22 cellular contexts compared by ENCODE assay signal in genomic region chr3:39294446-39295183, GRCh38. TPM values are rescaled to one million over a fixed set of nuclear protein-coding genes. Genes with fewer than 3 reads are reported as not detected.
A peak's percentile ranks its signal among the peaks of the same experiment; 100 is the strongest.
DNase-seq lines count a peak whose midpoint lies in the region; ATAC-seq and TF ChIP-seq lines count a peak whose summit lies in the region.
"Had no signal": no experiment of that assay in that cellular context is flagged by ENCODE, and none has a peak within 500 bp of the region (broad histone marks: within the 10 kb centered on the region; RNA-seq: fewer than 3 reads in every experiment).

No MANE protein-coding gene starts in this region.

- peak; percentile 69 for DNase-seq in activated CD4-positive, alpha-beta T cell treated with anti-CD3 and anti-CD28 coated beads, Interleukin-2, amount 10 ng/mL, durations not matched to agents 24 days and 14 days
- no peak for DNase-seq in activated CD4-positive, alpha-beta T cell treated with anti-CD3 and anti-CD28 coated beads, Interleukin-2, amount 50 U/mL, for 48 hours
- no peak for DNase-seq in activated T-cell treated with anti-CD3 and anti-CD28 coated beads, Interleukin-2, amount 50 U/mL, for 4 hours
- DNase-seq in nephron progenitor cell (no peak), DMS153 (lab: John Stamatoyannopoulos, UW) (no peak)
- no peak for DNase-seq in stimulated activated CD4-positive, alpha-beta T cell treated with anti-CD3 and anti-CD28 coated beads, Interleukin-1b, Interleukin-23, amount 100 ng/mL, for 48 hours
- DNase-seq: C1 segment of cervical spinal cord; foreskin fibroblast; hippocampal formation; IMR-90; islet precursor cell; NCI-H187; RPMI8226; stimulated activated CD4-positive, alpha-beta T cell treated with anti-CD3 and anti-CD28 coated beads, Interleukin-4, amount 100 ng/mL, for 24 hours; SW 1271 had no signal

- no peaks in the 10 kb centered on the region for H3K27me3 Mint-ChIP-seq in activated CD4-positive, alpha-beta T cell treated with anti-CD3 and anti-CD28 coated beads, Interleukin-2, amount 10 ng/mL, durations not matched to agents 24 days and 14 days
- H3K27me3 Mint-ChIP-seq in activated T-cell treated with anti-CD3 and anti-CD28 coated beads, Interleukin-2, amount 50 U/mL, for 4 hours (ENCODE audit: low read depth): peaks cover 3% of the 10 kb centered on the region
- H3K27me3 Mint-ChIP-seq in nephron progenitor cell (ENCODE audit: low read depth, poor library complexity): peaks cover 8% of the 10 kb centered on the region

- peaks cover 4% of the 10 kb centered on the region for H3K36me3 Mint-ChIP-seq in activated CD4-positive, alpha-beta T cell treated with anti-CD3 and anti-CD28 coated beads, Interleukin-2, amount 10 ng/mL, durations not matched to agents 24 days and 14 days (ENCODE audit: low read depth)
- H3K36me3 Mint-ChIP-seq in activated T-cell treated with anti-CD3 and anti-CD28 coated beads, Interleukin-2, amount 50 U/mL, for 4 hours (ENCODE audit: insufficient read depth): peaks cover 6% of the 10 kb centered on the region
- H3K36me3 Mint-ChIP-seq in nephron progenitor cell (ENCODE audit: low read depth): peaks cover 4% of the 10 kb centered on the region

- no peak overlapping the region for H3K4me3 Mint-ChIP-seq in activated CD4-positive, alpha-beta T cell treated with anti-CD3 and anti-CD28 coated beads, Interleukin-2, amount 10 ng/mL, durations not matched to agents 24 days and 14 days
- no peak overlapping the region for H3K4me3 Mint-ChIP-seq in activated T-cell treated with anti-CD3 and anti-CD28 coated beads, Interleukin-2, amount 50 U/mL, for 4 hours
- H3K4me3 Mint-ChIP-seq in nephron progenitor cell: no peak overlapping the region

- peak; percentile 5 for ATAC-seq in GM21381 (IDR thresholded peaks at IDR 0.05; ENCODE audit: unreplicated experiment)
- peak; percentile 38 to 45 for ATAC-seq in activated T-cell treated with anti-CD3 and anti-CD28 coated beads, Interleukin-2, amount 50 U/mL, for 4 hours
- no peak for ATAC-seq in GM19328 (IDR thresholded peaks at IDR 0.05; ENCODE audit: unreplicated experiment)

- peaks cover 4% of the 10 kb centered on the region for H3K9me3 Mint-ChIP-seq in activated CD4-positive, alpha-beta T cell treated with anti-CD3 and anti-CD28 coated beads, Interleukin-2, amount 10 ng/mL, durations not matched to agents 24 days and 14 days
- H3K9me3 Mint-ChIP-seq in activated T-cell treated with anti-CD3 and anti-CD28 coated beads, Interleukin-2, amount 50 U/mL, for 4 hours: peaks cover 11% of the 10 kb centered on the region
- peaks cover 30% of the 10 kb centered on the region for H3K9me3 Mint-ChIP-seq in nephron progenitor cell

- TF ChIP-seq CTCF in nephron progenitor cell (IDR thresholded peaks at IDR 0.05): no peak

- H3K4me1 Mint-ChIP-seq in activated CD4-positive, alpha-beta T cell treated with anti-CD3 and anti-CD28 coated beads, Interleukin-2, amount 10 ng/mL, durations not matched to agents 24 days and 14 days: peaks cover 48% of the 10 kb centered on the region
- peaks cover 26% of the 10 kb centered on the region for H3K4me1 Mint-ChIP-seq in activated T-cell treated with anti-CD3 and anti-CD28 coated beads, Interleukin-2, amount 50 U/mL, for 4 hours (ENCODE audit: low read depth)
- peaks cover 23% of the 10 kb centered on the region for H3K4me1 Mint-ChIP-seq in nephron progenitor cell

- peak overlapping the region; percentile 81 for H3K27ac Mint-ChIP-seq in activated CD4-positive, alpha-beta T cell treated with anti-CD3 and anti-CD28 coated beads, Interleukin-2, amount 10 ng/mL, durations not matched to agents 24 days and 14 days
- peak overlapping the region; percentile 65 for H3K27ac Mint-ChIP-seq in nephron progenitor cell

- intact Hi-C loops in activated CD4-positive, alpha-beta T cell treated with anti-CD3 and anti-CD28 coated beads, Interleukin-2, amount 10 ng/mL, durations not matched to agents 24 days and 14 days (cut with micrococcal nuclease): no loop called here

RNA-seq across cellular contexts. Expression of gene CX3CR1, which starts 14.8 kb away (rescaled TPM):
- total RNA-seq in activated CD4-positive, alpha-beta T cell treated with anti-CD3 and anti-CD28 coated beads, Interleukin-2, amount 10 ng/mL, durations not matched to agents 24 days and 14 days: 0.19 and 0.21 TPM in 2 replicates
- under 1 TPM; 0.32 to 0.73 (median 0.40) TPM for total RNA-seq in activated T-cell treated with anti-CD3 and anti-CD28 coated beads, Interleukin-2, amount 50 U/mL, for 4 hours
- total RNA-seq: IMR-90, NCI-H460 had no signal

RNA-seq across cellular contexts. Expression of gene CCR8, which starts 34.9 kb away (rescaled TPM):
- total RNA-seq in activated CD4-positive, alpha-beta T cell treated with anti-CD3 and anti-CD28 coated beads, Interleukin-2, amount 10 ng/mL, durations not matched to agents 24 days and 14 days: 5.7 and 7.5 TPM in 2 replicates
- total RNA-seq in activated T-cell treated with anti-CD3 and anti-CD28 coated beads, Interleukin-2, amount 50 U/mL, for 4 hours: 1 to 10 TPM in 1 of 3 donors, under 1 TPM in 2; 0.40 to 1.4 (median 0.87) TPM
- total RNA-seq: breast epithelium, IMR-90, lung, NCI-H460, posterior vena cava, temporal lobe had no signal
